ENCODE assay signal across 8 cellular contexts in genomic region chr3:154758109-154758868, GRCh38.
DNase-seq lines count a peak whose midpoint lies in the region; ATAC-seq, FAIRE-seq and TF ChIP-seq lines count a peak whose summit lies in the region.

No MANE protein-coding gene starts in this region.

- H3K27ac ChIP-seq in AG04450 (ENCODE audit: low read depth, low read length), result no peak overlapping the region

- peak; percentile 82 for FAIRE-seq in frontal cortex (lab: Jason Lieb, UNC)

- H3K9me3 ChIP-seq in AG04450 (ENCODE audit: control insufficient read depth, insufficient read depth, low read length), result no peaks in the 10 kb centered on the region

- DNase-seq in AG04450 (ENCODE audit: low read depth, low spot score) (no peak), HFFc6 (peak; percentile 42), RKO (ENCODE audit: low spot score) (peak; percentile 62), frontal cortex (ENCODE audit: low spot score in 2 of 2) (peak in 1 of 2 donors; percentile 5), cortex of kidney (lab: John Stamatoyannopoulos, UW) (no peak)

- CTCF ChIA-PET in AG04450 (lab: Charles Lee), result interaction anchor here (0.6 to 3.4 kb wide), 47 partner anchors 11 to 1516 kb away, joined by 3 to 41 read pairs (median 4); no protein-coding TSS in a partner anchor

- H3K4me1 Mint-ChIP-seq in HFFc6 (ENCODE audit: low read depth), result no peaks in the 10 kb centered on the region

- no peaks in the 10 kb centered on the region for H3K27me3 ChIP-seq in AG04450 (ENCODE audit: control insufficient read depth, insufficient read depth, low read length)

- no peaks in the 10 kb centered on the region; the same call in 1 of the 2 replicates for H3K27me3 Mint-ChIP-seq in HFFc6 (ENCODE audit: insufficient read depth)

- no peak overlapping the region for H3K4me3 ChIP-seq in AG04450 (ENCODE audit: low read depth, low read length)

- H3K9me3 Mint-ChIP-seq in HFFc6, result no peaks in the 10 kb centered on the region

- no peak for ATAC-seq in HG03039 (IDR thresholded peaks at IDR 0.05; ENCODE audit: unreplicated experiment)
- ATAC-seq in HG03457 (IDR thresholded peaks at IDR 0.05; ENCODE audit: unreplicated experiment), result no peak
- no peak for ATAC-seq in GM21528 (IDR thresholded peaks at IDR 0.05; ENCODE audit: low FRiP score, unreplicated experiment)

- H3K4me3 Mint-ChIP-seq in HFFc6, result no peak overlapping the region

- H3K27ac Mint-ChIP-seq in HFFc6, result no peak overlapping the region

- POLR2A ChIA-PET in AG04450 (lab: Yijun Ruan, JAX), result no interaction called here

- no peaks in the 10 kb centered on the region for H3K36me3 Mint-ChIP-seq in HFFc6 (ENCODE audit: low read depth)

- TF ChIP-seq CTCF in AG04450 (IDR thresholded peaks at IDR 0.05; ENCODE audit: low read depth, low read length), result peak; percentile 63
- TF ChIP-seq CTCF in HFFc6 (IDR thresholded peaks at IDR 0.05), result peak; percentile 81

Comparison
In these comparisons a context has a peak if more than half of its experiments do, and no peak if none do; other contexts are left out.
1. DNase-seq: peak in HFFc6 (single experiment) and RKO (single experiment); none in AG04450 (single experiment) and cortex of kidney (single experiment).